In the genomic region with DNA sequence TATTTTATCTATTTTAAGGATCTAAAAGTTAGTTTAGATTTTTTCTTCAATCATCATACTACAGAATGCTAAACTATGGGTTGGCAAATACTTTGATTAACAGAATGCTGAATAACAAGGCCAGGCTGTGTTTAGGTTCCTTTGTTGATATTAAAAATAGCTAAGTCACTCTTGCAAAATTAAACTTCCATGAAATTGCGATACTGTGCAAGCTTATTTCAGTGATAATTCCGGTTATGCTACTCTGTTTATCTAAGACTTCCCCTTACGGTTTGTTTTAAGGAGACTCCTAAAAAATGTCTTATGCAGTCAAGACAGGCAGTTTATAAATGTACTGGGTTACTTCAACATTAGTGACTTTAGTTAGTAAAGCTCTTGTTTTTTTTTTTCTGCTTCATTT, we compare ENCODE assay signal across 12 cellular contexts. TPM values are rescaled to one million over a fixed set of nuclear protein-coding genes. Genes with fewer than 3 reads are reported as not detected.
DNase-seq lines count a peak whose midpoint lies in the region; TF ChIP-seq lines count a peak whose summit lies in the region.
"Had no signal": no experiment of that assay in that cellular context is flagged by ENCODE, and none has a peak within 500 bp of the region (broad histone marks: within the 10 kb centered on the region; RNA-seq: fewer than 3 reads in every experiment).

No MANE protein-coding gene starts in this region.

- CTCF ChIA-PET in CD8-positive, alpha-beta memory T cell (lab: Charles Lee), result interaction anchor here (1.2 to 9.8 kb wide), 2 partner anchors 72 to 192 kb away, joined by 3 to 65 read pairs; partner anchors contain the start of gene AP5S1

- H3K4me1 Mint-ChIP-seq in CD8-positive, alpha-beta memory T cell, result peaks cover 25 to 51% (median 41%) of the 10 kb centered on the region in 3 donors

- DNase-seq in CD8-positive, alpha-beta memory T cell, result no peak
- DNase-seq in NOMO-1 treated with DMSO at 0.1 percent for 48 hours (lab: John Stamatoyannopoulos, UW; ENCODE audit: unreplicated experiment), result peak; percentile 82
- no peak for DNase-seq in esophagus muscularis mucosa (ENCODE audit: extremely low spot score)
- DNase-seq in sigmoid colon, result no peak
- DNase-seq in retina, result no peak
- DNase-seq in posterior vena cava (ENCODE audit: low spot score), result no peak
- DNase-seq in coronary artery (ENCODE audit: low spot score), result no peak
- DNase-seq in NAMALWA (ENCODE audit: low spot score), result no peak
- DNase-seq: activated T-cell treated with anti-CD3 and anti-CD28 coated beads, Interleukin-2, amount 50 U/mL, for 4 hours; H9; natural killer cell had no signal

- no peaks in the 10 kb centered on the region for H3K9me3 Mint-ChIP-seq in CD8-positive, alpha-beta memory T cell
- H3K9me3 Mint-ChIP-seq: activated T-cell treated with anti-CD3 and anti-CD28 coated beads, Interleukin-2, amount 50 U/mL, for 4 hours; H9; IgD-negative memory B cell; natural killer cell had no signal

- H3K9me3 ChIP-seq in CD8-positive, alpha-beta memory T cell (ENCODE audit: low read length), result no peaks in the 10 kb centered on the region
- H3K9me3 ChIP-seq in esophagus muscularis mucosa, result no peaks in the 10 kb centered on the region
- H3K9me3 ChIP-seq in sigmoid colon, result no peaks in the 10 kb centered on the region

- 21% methylated on average over 3 of the region's 3 CpGs for WGBS in esophagus muscularis mucosa
- WGBS in sigmoid colon, 2 donors, result 41 to 55% methylated on average over 3 of the region's 3 CpGs

- H3K36me3 ChIP-seq in CD8-positive, alpha-beta memory T cell (ENCODE audit: insufficient read depth, low read length), result no peaks in the 10 kb centered on the region
- H3K36me3 ChIP-seq in esophagus muscularis mucosa, result no peaks in the 10 kb centered on the region
- H3K36me3 ChIP-seq in sigmoid colon, result no peaks in the 10 kb centered on the region

- peaks cover 24% of the 10 kb centered on the region for H3K4me1 ChIP-seq in CD8-positive, alpha-beta memory T cell (ENCODE audit: insufficient read depth, low read length)
- H3K4me1 ChIP-seq in esophagus muscularis mucosa (peaks cover 14 to 47% (median 43%) of the 10 kb centered on the region in 4 donors), sigmoid colon (peaks cover 0 to 25% (median 21%) of the 10 kb centered on the region in 4 donors)

- TF ChIP-seq EP300 in esophagus muscularis mucosa (IDR thresholded peaks at IDR 0.05) (peak; percentile 67), sigmoid colon (IDR thresholded peaks at IDR 0.05) (no peak)

- TF ChIP-seq CTCF in esophagus muscularis mucosa (IDR thresholded peaks at IDR 0.05) (no peak), sigmoid colon (IDR thresholded peaks at IDR 0.05) (no peak), coronary artery (IDR thresholded peaks at IDR 0.05) (no peak)

- H3K27me3 ChIP-seq in CD8-positive, alpha-beta memory T cell (ENCODE audit: insufficient read depth, low read length, poor library complexity, severe bottlenecking), result no peaks in the 10 kb centered on the region
- H3K27me3 ChIP-seq in esophagus muscularis mucosa, result no peaks in the 10 kb centered on the region
- H3K27me3 ChIP-seq in sigmoid colon, result no peaks in the 10 kb centered on the region

- no peaks in the 10 kb centered on the region for H3K27me3 Mint-ChIP-seq in CD8-positive, alpha-beta memory T cell
- H3K27me3 Mint-ChIP-seq: IgD-negative memory B cell had no signal

- no peak overlapping the region for H3K27ac Mint-ChIP-seq in CD8-positive, alpha-beta memory T cell
- H3K27ac Mint-ChIP-seq: H9, IgD-negative memory B cell, natural killer cell had no signal

- peaks cover 4 to 9% (median 5%) of the 10 kb centered on the region in 3 donors for H3K36me3 Mint-ChIP-seq in CD8-positive, alpha-beta memory T cell
- H3K36me3 Mint-ChIP-seq: IgD-negative memory B cell, natural killer cell had no signal

- intact Hi-C loops in esophagus muscularis mucosa (cut with DNase I) (loop anchor here (10.0 kb wide), 2 partner anchors 118 to 152 kb away; no protein-coding TSS in a partner anchor), sigmoid colon (cut with DNase I) (loop anchor here (5.0 to 10.0 kb wide), 2 partner anchors 80 to 228 kb away; partner anchors contain the start of genes CENPB and SPEF1), posterior vena cava (cut with DNase I) (no loop called here)

- H3K4me3 ChIP-seq in CD8-positive, alpha-beta memory T cell (ENCODE audit: low read length), result no peak overlapping the region
- H3K4me3 ChIP-seq in esophagus muscularis mucosa, result peak overlapping the region in 1 of 4 donors; percentile 15
- no peak overlapping the region for H3K4me3 ChIP-seq in sigmoid colon
- no peak overlapping the region for H3K4me3 ChIP-seq in coronary artery

- peak overlapping the region; percentile 65 for H3K27ac ChIP-seq in CD8-positive, alpha-beta memory T cell (ENCODE audit: low read depth, low read length)
- H3K27ac ChIP-seq in esophagus muscularis mucosa (replicated peaks in 1 of 4) (peak overlapping the region; percentile 50 to 91 (median 90)), sigmoid colon (peak overlapping the region in 3 of 4 donors; percentile 3 to 86 (median 68)), coronary artery (peak overlapping the region in 1 of 2 donors; percentile 9)

- TF ChIP-seq POLR2A in esophagus muscularis mucosa (IDR thresholded peaks at IDR 0.05; ENCODE audit: low read depth) (no peak), sigmoid colon (IDR thresholded peaks at IDR 0.05) (no peak)

- POLR2A ChIA-PET in CD8-positive, alpha-beta memory T cell (lab: Charles Lee), result no interaction called here

- H3K4me3 Mint-ChIP-seq in CD8-positive, alpha-beta memory T cell, result no peak overlapping the region
- H3K4me3 Mint-ChIP-seq: activated T-cell treated with anti-CD3 and anti-CD28 coated beads, Interleukin-2, amount 50 U/mL, for 4 hours; H9; IgD-negative memory B cell; natural killer cell had no signal

RNA-seq across cellular contexts. Expression of gene RNF24, which starts 2.7 kb away (rescaled TPM):
- total RNA-seq in CD8-positive, alpha-beta memory T cell, result 10 to 100 TPM; 11.4 TPM
- 17.4 TPM for polyA plus RNA-seq in CD8-positive, alpha-beta memory T cell
- 10 to 100 TPM in 3 of 4 donors, 1 to 10 TPM in 1; 10.0 to 26.8 (median 18.0) TPM for total RNA-seq in esophagus muscularis mucosa
- total RNA-seq in sigmoid colon, result 10 to 100 TPM in 2 of 4 donors, 1 to 10 TPM in 2; 5.6 to 11.0 (median 9.9) TPM
- polyA plus RNA-seq in sigmoid colon, result 1 to 10 TPM in 2 of 3 donors, under 1 TPM in 1; 0.60 to 4.6 (median 1.4) TPM
- total RNA-seq in posterior vena cava, result 10 to 100 TPM; 14.3 to 16.2 TPM

Comparison
In these comparisons a context has a peak if more than half of its experiments do, and no peak if none do; other contexts are left out.
1. intact Hi-C loops: an anchor here in esophagus muscularis mucosa (10.0 kb wide) and sigmoid colon (5.0 to 10.0 kb wide); none called in posterior vena cava.